Comparison of ENCODE assay signal across 22 cellular contexts in genomic region chr1:153397924-153398651, GRCh38. TPM values are rescaled to one million over a fixed set of nuclear protein-coding genes. Genes with fewer than 3 reads are reported as not detected.
DNase-seq lines count a peak whose midpoint lies in the region; ATAC-seq and TF ChIP-seq lines count a peak whose summit lies in the region.
"Had no signal": no experiment of that assay in that cellular context is flagged by ENCODE, and none has a peak within 500 bp of the region (broad histone marks: within the 10 kb centered on the region; RNA-seq: fewer than 3 reads in every experiment).

No MANE protein-coding gene starts in this region.

- WGBS in H9 (ENCODE audit: extremely low coverage, insufficient read length, low lambda C conversion rate), result no CpG with 5 or more reads among the region's 6 CpGs
- 70% methylated on average over 5 of the region's 6 CpGs for WGBS in esophagus muscularis mucosa

- H2BK15ac ChIP-seq in H9 (ENCODE audit: low read depth, low read length), result no peak overlapping the region

- ATAC-seq in HG03108 (IDR thresholded peaks at IDR 0.05; ENCODE audit: unreplicated experiment), result no peak
- ATAC-seq: GM23338 had no signal

- H3T11ph ChIP-seq in H9 (ENCODE audit: low read length), result no peak overlapping the region

- H3K9ac ChIP-seq in BLaER1, result no peak overlapping the region
- no peak overlapping the region for H3K9ac ChIP-seq in H9 (ENCODE audit: extremely low read depth, insufficient read length, low read length)

- no peaks in the 10 kb centered on the region for H3K79me1 ChIP-seq in H9 (ENCODE audit: insufficient read depth, low read depth, low read length, poor library complexity, severe bottlenecking)

- H2BK12ac ChIP-seq in H9 (ENCODE audit: insufficient read length, low read depth, low read length), result no peak overlapping the region

- H3K4me3 Mint-ChIP-seq in H9 (no peak overlapping the region), osteocyte (ENCODE audit: unreplicated experiment) (no peak overlapping the region)
- H3K4me3 Mint-ChIP-seq: CD4-positive, alpha-beta memory T cell; GM23338 had no signal

- no peak for TF ChIP-seq EP300 in esophagus muscularis mucosa (IDR thresholded peaks at IDR 0.05)

- H2BK120ac ChIP-seq in H9 (ENCODE audit: low read depth, low read length, poor library complexity, severe bottlenecking), result no peak overlapping the region

- H4K20me1 ChIP-seq in BLaER1 (no peaks in the 10 kb centered on the region), H9 (ENCODE audit: control insufficient read depth, insufficient read depth, insufficient read length) (no peaks in the 10 kb centered on the region)

- H3K18ac ChIP-seq in H9 (ENCODE audit: insufficient read length, low read depth, low read length), result no peak overlapping the region

- H3K36me3 ChIP-seq in BLaER1, result no peaks in the 10 kb centered on the region
- no peaks in the 10 kb centered on the region for H3K36me3 ChIP-seq in esophagus muscularis mucosa
- H3K36me3 ChIP-seq: Peyer's patch had no signal

- no peak overlapping the region for H4K8ac ChIP-seq in H9 (replicated peaks; ENCODE audit: insufficient read length, low read depth, low read length)

- no peaks in the 10 kb centered on the region; a peak in 1 of 7 replicates for H3K36me3 Mint-ChIP-seq in H9 (ENCODE audit: insufficient read depth in 1 of 3, low read depth in 3 of 3)
- H3K36me3 Mint-ChIP-seq in osteocyte (ENCODE audit: unreplicated experiment), result no peaks in the 10 kb centered on the region
- H3K36me3 Mint-ChIP-seq: CD4-positive, alpha-beta memory T cell had no signal

- no peak overlapping the region for H3K56ac ChIP-seq in H9 (ENCODE audit: insufficient read length, low read depth, low read length)

- H3K27me3 ChIP-seq in BLaER1, result no peaks in the 10 kb centered on the region
- H3K27me3 ChIP-seq in H9 (ENCODE audit: insufficient read depth, low read length), result no peaks in the 10 kb centered on the region
- H3K27me3 ChIP-seq in esophagus muscularis mucosa, result peaks cover 0 to 34% (median 0%) of the 10 kb centered on the region in 4 donors
- H3K27me3 ChIP-seq: Peyer's patch had no signal

- H3K27ac ChIP-seq in BLaER1 (no peak overlapping the region), H9 (ENCODE audit: insufficient read length, low read depth, low read length) (no peak overlapping the region), esophagus muscularis mucosa (replicated peaks in 1 of 4) (no peak overlapping the region)
- H3K27ac ChIP-seq: HL-60, Peyer's patch had no signal

- H2BK5ac ChIP-seq in H9 (ENCODE audit: insufficient read length, low read length), result no peak overlapping the region

- H3K23ac ChIP-seq in H9 (ENCODE audit: insufficient read length, low read depth, low read length), result no peak overlapping the region

- no peak overlapping the region for H4K91ac ChIP-seq in H9 (ENCODE audit: insufficient read length, low read depth, low read length)

- H2BK20ac ChIP-seq in H9 (ENCODE audit: low read depth, low read length, poor library complexity, severe bottlenecking), result no peak overlapping the region

- H3K4me2 ChIP-seq in BLaER1 (peak overlapping the region; percentile 76), H9 (ENCODE audit: insufficient read depth, insufficient read length, low read length) (no peak overlapping the region)
- H3K4me2 ChIP-seq: GM23338 had no signal

- no peak overlapping the region for H3K14ac ChIP-seq in H9 (ENCODE audit: insufficient read depth, low read length)

- H3K4me3 ChIP-seq in BLaER1, result no peak overlapping the region
- H3K4me3 ChIP-seq in esophagus muscularis mucosa, result no peak overlapping the region
- H3K4me3 ChIP-seq: GM23338, Peyer's patch had no signal

- H3K9me3 ChIP-seq in BLaER1 (no peaks in the 10 kb centered on the region), H9 (ENCODE audit: control insufficient read depth, low read depth, low read length) (no peaks in the 10 kb centered on the region), esophagus muscularis mucosa (no peaks in the 10 kb centered on the region)
- H3K9me3 ChIP-seq: Peyer's patch had no signal

- DNase-seq in H9 (peak; percentile 20), esophagus muscularis mucosa (ENCODE audit: extremely low spot score) (peak; percentile 89), osteocyte (ENCODE audit: extremely low spot score, unreplicated experiment) (peak; percentile 72), SKM-1 treated with dmso at 0.1 percent for 144 hours (lab: John Stamatoyannopoulos, UW; ENCODE audit: unreplicated experiment) (no peak), NOMO-1 treated with dmso at 0.1 percent for 144 hours (lab: John Stamatoyannopoulos, UW; ENCODE audit: unreplicated experiment) (no peak)
- DNase-seq: CD4-positive, alpha-beta memory T cell; COR-L47; DMS79 treated with DMSO at 0.1 percent for 48 hours; GF-D8; HCEC 1CT; NCI-H1092; NCI-H1436; NCI-H187 treated with DMSO at 0.1 percent for 48 hours; NCI-H446 treated with DMSO at 0.1 percent for 48 hours; NCI-H526; Peyer's patch; SHP77 treated with DMSO at 0.1 percent for 48 hours had no signal

- TF ChIP-seq POLR2A in esophagus muscularis mucosa (IDR thresholded peaks at IDR 0.05; ENCODE audit: low read depth), result no peak

- H4K5ac ChIP-seq in H9 (ENCODE audit: insufficient read length, low read depth, low read length), result no peak overlapping the region

- peaks cover 13% of the 10 kb centered on the region for H3K27me3 Mint-ChIP-seq in H9 (ENCODE audit: low read depth)
- peaks cover 7% of the 10 kb centered on the region for H3K27me3 Mint-ChIP-seq in osteocyte (ENCODE audit: unreplicated experiment)

- H2AFZ ChIP-seq in H9 (ENCODE audit: low read length), result no peak overlapping the region
- H2AFZ ChIP-seq: GM23338 had no signal

- no peaks in the 10 kb centered on the region for H3K79me2 ChIP-seq in H9 (ENCODE audit: insufficient read depth, low read length)

- intact Hi-C loops in esophagus muscularis mucosa (cut with DNase I), result no loop called here

- H3K4me1 Mint-ChIP-seq in H9 (peaks cover 7 to 12% of the 10 kb centered on the region in 2 experiments; a peak in 3 of 4 replicates), osteocyte (ENCODE audit: unreplicated experiment) (no peaks in the 10 kb centered on the region)
- H3K4me1 Mint-ChIP-seq: CD4-positive, alpha-beta memory T cell had no signal

- H3K27ac Mint-ChIP-seq in H9, result peak overlapping the region in 1 of 3 experiments; percentile 72; a peak in 1 of 7 replicates
- H3K27ac Mint-ChIP-seq in osteocyte (ENCODE audit: unreplicated experiment), result no peak overlapping the region
- H3K27ac Mint-ChIP-seq: CD4-positive, alpha-beta memory T cell; GM23338 had no signal

- H3K4me1 ChIP-seq in BLaER1 (peaks cover 42% of the 10 kb centered on the region), H9 (ENCODE audit: insufficient read depth, low read length) (peaks cover 3% of the 10 kb centered on the region; the same call in 1 of the 2 replicates), esophagus muscularis mucosa (no peaks in the 10 kb centered on the region)
- H3K4me1 ChIP-seq: Peyer's patch had no signal

- TF ChIP-seq CTCF in H9 (conservative IDR thresholded peaks at IDR 0.05), result no peak
- TF ChIP-seq CTCF in esophagus muscularis mucosa (IDR thresholded peaks at IDR 0.05), result no peak
- TF ChIP-seq CTCF in osteocyte (IDR thresholded peaks at IDR 0.05), result no peak

- H3K9me3 Mint-ChIP-seq in H9 (no peaks in the 10 kb centered on the region), osteocyte (ENCODE audit: unreplicated experiment) (no peaks in the 10 kb centered on the region)
- H3K9me3 Mint-ChIP-seq: GM23338 had no signal

- H3K4ac ChIP-seq in H9 (ENCODE audit: low read depth, low read length), result no peak overlapping the region

- no peaks in the 10 kb centered on the region for H3K23me2 ChIP-seq in H9 (ENCODE audit: insufficient read length, low read depth, low read length, poor library complexity, severe bottlenecking)

- H2AK5ac ChIP-seq in H9 (ENCODE audit: insufficient read length, low read length), result no peak overlapping the region

RNA-seq across cellular contexts. Expression of gene S100A8, which starts 7.2 kb away (rescaled TPM):
- total RNA-seq in H9 (2021) (not detected in 2 replicates), esophagus muscularis mucosa (100 to 1,000 TPM in 1 of 4 donors, 10 to 100 TPM in 2, 1 to 10 TPM in 1; 9.9 to 155 (median 12.0) TPM), osteocyte (not detected in 2 replicates)
- total RNA-seq: A172, GM23338 had no signal

RNA-seq across cellular contexts. Expression of gene S100A7A, which starts 18.2 kb away (rescaled TPM):
- total RNA-seq in H9 (2021) (not detected in 2 replicates), esophagus muscularis mucosa (not detected), osteocyte (not detected in 2 replicates)
- total RNA-seq: A172; CD4-positive, alpha-beta memory T cell; GM23338; Peyer's patch had no signal

RNA-seq across cellular contexts. Expression of gene S100A12, which starts 22.7 kb away (rescaled TPM):
- total RNA-seq in H9 (2021) (not detected in 2 replicates), esophagus muscularis mucosa (10 to 100 TPM in 1 of 4 donors, not detected in 3; 33.1 TPM), osteocyte (not detected in 2 replicates)
- total RNA-seq: A172; CD4-positive, alpha-beta memory T cell; GM23338; Peyer's patch had no signal

RNA-seq across cellular contexts. Expression of gene S100A9, which starts 40.4 kb away (rescaled TPM):
- total RNA-seq in H9 (2021) (not detected in 2 replicates), esophagus muscularis mucosa (100 to 1,000 TPM in 2 of 4 donors, 10 to 100 TPM in 2; 61.2 to 845 (median 119) TPM), osteocyte (not detected in 2 replicates)
- total RNA-seq: A172, GM23338 had no signal

RNA-seq across cellular contexts. Expression of gene PGLYRP4, which starts 49.4 kb away (rescaled TPM):
- total RNA-seq in H9 (2021), result not detected in 2 replicates
- not detected for total RNA-seq in esophagus muscularis mucosa
- not detected in 2 replicates for total RNA-seq in osteocyte
- total RNA-seq: A172; CD4-positive, alpha-beta memory T cell; GM23338; Peyer's patch had no signal

Comparison
In these comparisons a context has a peak if more than half of its experiments do, and no peak if none do; other contexts are left out.
1. DNase-seq: peak in H9 (single experiment), esophagus muscularis mucosa (single experiment) and osteocyte (single experiment); none in SKM-1 treated with dmso at 0.1 percent for 144 hours (single experiment) and NOMO-1 treated with dmso at 0.1 percent for 144 hours (single experiment).
2. RNA of gene S100A8, which starts 7.2 kb away (total RNA-seq): 9.9 to 155 TPM in esophagus muscularis mucosa; not detected in H9 and not detected in osteocyte; every median in the first group is over 10 times any median in the second.